11 cellular contexts compared by ENCODE assay signal in genomic region chr17:14201595-14201994, GRCh38.
DNase-seq lines count a peak whose midpoint lies in the region; ATAC-seq lines count a peak whose summit lies in the region.
"Had no signal": no experiment of that assay in that cellular context is flagged by ENCODE, and none has a peak within 500 bp of the region (broad histone marks: within the 10 kb centered on the region; RNA-seq: fewer than 3 reads in every experiment).

No MANE protein-coding gene starts in this region.

- peaks cover 58% of the 10 kb centered on the region for H3K36me3 Mint-ChIP-seq in activated T-cell treated with anti-CD3 and anti-CD28 coated beads, Interleukin-2, amount 50 U/mL, for 24 hours (ENCODE audit: low read depth)

- peak in 3 of 5 experiments; percentile 59 to 95 (median 63) for DNase-seq in T-helper 2 cell
- no peak for DNase-seq in activated T-cell treated with anti-CD3 and anti-CD28 coated beads, Interleukin-2, amount 50 U/mL, for 24 hours
- peak; percentile 9 for DNase-seq in iris pigment epithelial cell (ENCODE audit: low read depth)
- DNase-seq in stimulated activated naive CD8-positive, alpha-beta T cell treated with anti-CD3 and anti-CD28 coated beads, Interleukin-15, Interleukin-2, amounts not matched to agents 100 U/mL and 50 U/mL, for 24 hours, result peak; percentile 31
- no peak for DNase-seq in NCI-H345 (lab: John Stamatoyannopoulos, UW)
- no peak for DNase-seq in NCI-H2171 treated with DMSO at 0.1 percent for 48 hours (lab: John Stamatoyannopoulos, UW)
- DNase-seq: left ventricle myocardium superior, NCI-H2081 treated with DMSO at 0.1 percent for 48 hours had no signal

- H3K4me1 Mint-ChIP-seq in activated T-cell treated with anti-CD3 and anti-CD28 coated beads, Interleukin-2, amount 50 U/mL, for 24 hours (ENCODE audit: low read depth), result peaks cover 99% of the 10 kb centered on the region

- H3K4me3 Mint-ChIP-seq in activated T-cell treated with anti-CD3 and anti-CD28 coated beads, Interleukin-2, amount 50 U/mL, for 24 hours, result peak overlapping the region; percentile 37

- peaks cover 2% of the 10 kb centered on the region for H3K9me3 Mint-ChIP-seq in activated T-cell treated with anti-CD3 and anti-CD28 coated beads, Interleukin-2, amount 50 U/mL, for 24 hours

- peak overlapping the region; percentile 91 for H3K27ac Mint-ChIP-seq in activated T-cell treated with anti-CD3 and anti-CD28 coated beads, Interleukin-2, amount 50 U/mL, for 24 hours

- H3K27me3 Mint-ChIP-seq in activated T-cell treated with anti-CD3 and anti-CD28 coated beads, Interleukin-2, amount 50 U/mL, for 24 hours, result no peaks in the 10 kb centered on the region

- ATAC-seq in stimulated activated naive CD8-positive, alpha-beta T cell treated with anti-CD3 and anti-CD28 coated beads, Interleukin-15, Interleukin-2, amounts not matched to agents 100 U/mL and 50 U/mL, for 24 hours, result no peak
- no peak for ATAC-seq in HG02610 (IDR thresholded peaks at IDR 0.05; ENCODE audit: unreplicated experiment)
- ATAC-seq: GM12878, left ventricle myocardium superior, Panc1 had no signal

Comparison
In these comparisons a context has a peak if more than half of its experiments do, and no peak if none do; other contexts are left out.
1. DNase-seq: peak in T-helper 2 cell (3 of 5), iris pigment epithelial cell (single experiment) and stimulated activated naive CD8-positive, alpha-beta T cell treated with anti-CD3 and anti-CD28 coated beads, Interleukin-15, Interleukin-2, amounts not matched to agents 100 U/mL and 50 U/mL, for 24 hours (single experiment); none in activated T-cell treated with anti-CD3 and anti-CD28 coated beads, Interleukin-2, amount 50 U/mL, for 24 hours (single experiment), NCI-H345 (single experiment) and NCI-H2171 treated with DMSO at 0.1 percent for 48 hours (single experiment).